20 cellular contexts compared by ENCODE assay signal in the genomic region with DNA sequence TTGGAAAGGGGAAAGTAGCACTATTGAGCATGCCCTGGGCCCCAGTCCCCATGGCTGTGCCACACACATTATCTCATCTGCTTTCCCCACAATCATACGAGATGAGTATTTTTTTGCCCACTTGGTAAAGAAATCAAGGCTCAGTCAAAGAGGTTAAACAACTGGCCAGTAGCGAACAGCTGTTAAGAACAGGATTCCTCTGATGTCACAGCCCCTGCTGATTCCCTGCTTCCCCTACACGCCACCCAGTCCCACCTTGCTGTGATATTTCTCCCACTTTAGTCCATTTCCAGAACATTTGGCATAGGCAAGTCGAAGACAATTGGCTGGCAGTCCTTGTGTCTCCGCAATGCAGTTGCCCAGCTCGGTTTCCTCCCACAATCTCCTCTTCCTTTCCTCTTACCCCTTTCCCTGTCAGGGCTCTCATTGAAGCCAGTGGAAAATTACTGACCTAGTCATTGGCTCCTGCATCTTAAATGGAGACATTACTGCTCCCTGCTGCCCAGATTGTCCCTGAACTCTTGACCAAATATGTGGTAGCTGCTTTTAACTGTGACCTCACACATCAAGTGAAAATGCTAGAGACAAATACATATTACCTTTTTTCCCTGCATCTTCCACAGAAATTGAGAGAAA. TPM values are rescaled to one million over a fixed set of nuclear protein-coding genes. Genes with fewer than 3 reads are reported as not detected.
DNase-seq lines count a peak whose midpoint lies in the region; ATAC-seq and TF ChIP-seq lines count a peak whose summit lies in the region.
"Had no signal": no experiment of that assay in that cellular context is flagged by ENCODE, and none has a peak within 500 bp of the region (broad histone marks: within the 10 kb centered on the region; RNA-seq: fewer than 3 reads in every experiment).

No MANE protein-coding gene starts in this region.

- H3K4me3 ChIP-seq in heart left ventricle (no peak overlapping the region), foreskin fibroblast (ENCODE audit: low read depth in 1 of 2, low read length in 2 of 2) (no peak overlapping the region)
- H3K4me3 ChIP-seq: adrenal gland, left lung, SJSA1 had no signal

- no peak overlapping the region for H3K4me3 Mint-ChIP-seq in Calu3 (ENCODE audit: low read depth, unreplicated experiment)
- H3K4me3 Mint-ChIP-seq: dendritic cell treated with granulocyte-macrophage colony-stimulating factor and Interleukin-4, amounts not matched to agents 40 ng/mL and 50 ng/mL, for 4 days had no signal

- no peaks in the 10 kb centered on the region for H3K36me3 ChIP-seq in heart left ventricle
- H3K36me3 ChIP-seq: adrenal gland, left lung, neutrophil, SJSA1, WERI-Rb-1 had no signal

- no peak overlapping the region for H3K27ac ChIP-seq in heart left ventricle
- H3K27ac ChIP-seq: adrenal gland, left lung, neutrophil, SJSA1, WERI-Rb-1 had no signal

- no TSS peak for BruUV-seq in Calu3 (replicated peaks; lab: Mats Ljungman, UMichigan)

- no peaks in the 10 kb centered on the region for H3K36me3 Mint-ChIP-seq in Calu3 (ENCODE audit: insufficient read depth, unreplicated experiment)

- H3K4me1 ChIP-seq in heart left ventricle, result peaks cover 0 to 18% (median 5%) of the 10 kb centered on the region in 12 donors
- H3K4me1 ChIP-seq: left lung had no signal

- TF ChIP-seq CTCF in heart left ventricle (IDR thresholded peaks at IDR 0.05) (peak in 7 of 12 donors; percentile 17 to 44 (median 31)), Calu3 (IDR thresholded peaks at IDR 0.05; ENCODE audit: unreplicated experiment) (no peak), foreskin fibroblast (IDR thresholded peaks at IDR 0.05; ENCODE audit: low read depth, low read length) (no peak)

- peak in 2 of 4 donors; percentile 59 to 85 for ATAC-seq in heart left ventricle
- ATAC-seq in GM18870 (IDR thresholded peaks at IDR 0.05; ENCODE audit: unreplicated experiment), result no peak
- ATAC-seq: left lung had no signal

- H3K9me3 Mint-ChIP-seq in Calu3 (ENCODE audit: low read depth, unreplicated experiment), result peaks cover 10% of the 10 kb centered on the region

- no peak overlapping the region for H3K27ac Mint-ChIP-seq in Calu3 (ENCODE audit: unreplicated experiment)
- H3K27ac Mint-ChIP-seq: dendritic cell treated with granulocyte-macrophage colony-stimulating factor and Interleukin-4, amounts not matched to agents 40 ng/mL and 50 ng/mL, for 4 days had no signal

- H3K27me3 Mint-ChIP-seq in Calu3 (ENCODE audit: unreplicated experiment), result no peaks in the 10 kb centered on the region

- 61 to 73% (median 69%) methylated on average over 6 of the region's 6 CpGs for WGBS in heart left ventricle, 4 donors

- H3K4me1 Mint-ChIP-seq in Calu3 (ENCODE audit: low read depth, unreplicated experiment), result no peaks in the 10 kb centered on the region

- no peak for TF ChIP-seq POLR2A in heart left ventricle (IDR thresholded peaks at IDR 0.05)

- DNase-seq in EH (ENCODE audit: low read depth), result peak; percentile 11
- peak; percentile 78 for DNase-seq in RPMI7951 (ENCODE audit: low read depth)
- DNase-seq in heart left ventricle, result no peak
- DNase-seq in myocyte (ENCODE audit: low read depth), result peak; percentile 79
- DNase-seq in Calu3, result no peak
- DNase-seq in foreskin fibroblast, result no peak
- no peak for DNase-seq in A172 (ENCODE audit: low spot score)
- DNase-seq: activated CD4-positive, alpha-beta T cell treated with anti-CD3 and anti-CD28 coated beads, Interleukin-2, amount 50 U/mL, for 48 hours; C1 segment of cervical spinal cord; left lung; NCI-H2171; NCI-H774; stimulated activated CD4-positive, alpha-beta T cell treated with anti-CD3 and anti-CD28 coated beads, Interleukin-15, amount 100 ng/mL, for 24 hours; substantia nigra; WERI-Rb-1 had no signal

- CTCF ChIA-PET in Calu3 (lab: Charles Lee), result interaction anchor here (0.5 kb wide), 1 partner anchor 661 kb away, joined by 4 read pairs; no protein-coding TSS in a partner anchor

- intact Hi-C loops in heart left ventricle (cut with DNase I), result loop anchor here in 8 of 10 donors (5.0 to 10.0 kb wide), 4 partner anchors 74 to 112 kb away; no protein-coding TSS in a partner anchor
- intact Hi-C loops in Calu3 (cut with micrococcal nuclease; ENCODE audit: unreplicated experiment), result no loop called here

- no peaks in the 10 kb centered on the region for H3K9me3 ChIP-seq in heart left ventricle
- H3K9me3 ChIP-seq: adrenal gland, left lung, neutrophil, SJSA1 had no signal

- H3K27me3 ChIP-seq in heart left ventricle, result no peaks in the 10 kb centered on the region
- H3K27me3 ChIP-seq: adrenal gland, left lung, neutrophil, SJSA1 had no signal

RNA-seq across cellular contexts. Expression of a gene that starts 56.5 kb away (rescaled TPM):
- 2.5 and 5.2 TPM in 2 replicates for total RNA-seq in RPMI7951 (2014; rRNA removed; shearing (Covaris generic))
- total RNA-seq in heart left ventricle (10 to 100 TPM in 3 of 9 donors, 1 to 10 TPM in 6; 3.7 to 12.2 (median 7.7) TPM), myocyte (4.3 and 5.6 TPM in 2 replicates), Calu3 (2022) (48.8 and 55.5 TPM in 2 replicates)
- polyA plus RNA-seq in heart left ventricle, result 1 to 10 TPM; 5.5 to 8.2 TPM
- polyA plus RNA-seq in myocyte (2012), result 11.0 TPM
- total RNA-seq in A172 (2014; rRNA removed; shearing (Covaris generic)), result 26.3 and 29.2 TPM in 2 replicates

Comparison
In these comparisons a context has a peak if more than half of its experiments do, and no peak if none do; other contexts are left out.
1. DNase-seq: peak in EH (single experiment), RPMI7951 (single experiment) and myocyte (single experiment); none in heart left ventricle (0 of 5), Calu3 (single experiment), foreskin fibroblast (0 of 2) and A172 (single experiment).
2. CTCF ChIP-seq: peak in heart left ventricle (7 of 12); none in Calu3 (single experiment) and foreskin fibroblast (single experiment).